In the genomic region with DNA sequence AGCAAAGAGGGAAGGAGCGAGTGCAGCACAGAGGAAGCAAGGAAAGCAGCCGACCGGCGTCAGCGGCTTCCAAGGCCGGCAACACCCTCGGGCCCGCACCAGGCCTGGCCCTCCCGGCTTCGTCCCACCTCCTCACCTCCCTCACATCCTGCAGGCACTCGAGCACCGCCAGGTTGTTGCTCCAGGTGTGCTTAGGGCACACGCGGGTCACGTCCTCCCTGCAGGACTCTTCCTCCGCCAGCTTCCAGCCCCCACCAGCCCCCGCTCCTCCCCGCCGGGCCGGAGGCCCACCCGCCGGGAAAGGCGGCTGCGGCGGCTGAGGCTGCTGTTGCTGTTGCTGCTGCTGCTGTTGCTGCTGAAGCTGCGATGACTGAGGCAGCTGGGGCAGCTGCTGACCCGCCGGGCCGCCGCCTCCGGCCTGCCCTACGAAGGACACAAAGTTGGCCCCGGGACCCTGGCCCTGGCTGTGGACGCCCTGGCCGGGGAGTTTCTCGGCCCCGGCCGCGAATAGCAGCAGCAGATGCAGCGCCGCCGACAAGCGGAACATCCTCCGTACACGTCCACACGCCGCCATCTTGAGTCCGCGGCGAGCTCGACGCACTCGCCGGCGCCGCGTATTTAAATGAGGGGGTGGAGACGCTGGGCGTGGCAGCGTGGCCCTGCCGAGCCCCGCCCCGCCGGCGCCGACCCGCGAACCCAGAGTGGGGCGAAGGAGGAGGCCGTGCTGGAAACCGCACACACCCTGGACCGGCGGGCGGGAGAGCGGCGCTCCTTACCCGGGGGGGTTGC, we compare ENCODE assay signal across 8 cellular contexts.
DNase-seq lines count a peak whose midpoint lies in the region; ATAC-seq lines count a peak whose summit lies in the region.

TSS of gene GLG1 (minus strand) at position 594 of the 789 bp plus-strand sequence. CDS start at position 574, 20 bp downstream.

- in situ Hi-C loops in ACHN (cut with HindIII; ENCODE audit: low pct_ligation_motif_present, low pct_unique_long_range_greater_than_20kb, low sequenced_read_pairs), result no loop called here

- peak; percentile 94 for ATAC-seq in GM18868 (IDR thresholded peaks at IDR 0.05; ENCODE audit: unreplicated experiment)
- ATAC-seq in HG03103 (IDR thresholded peaks at IDR 0.05; ENCODE audit: low read depth, unreplicated experiment), result peak; percentile 93

- DNase-seq in ACHN (peak; percentile 94), NCI-H226 (peak; percentile 86), islet precursor cell (peak; percentile 94)
- DNase-seq in activated CD4-positive, CD25-positive, alpha-beta regulatory T cell treated with anti-CD3 and anti-CD28 coated beads, Interleukin-2, amount 50 U/mL, for 16 hours (ENCODE audit: low read depth, low spot score), result peak; percentile 80
- peak; percentile 88 for DNase-seq in central memory CD4-positive, alpha-beta T cell
- peak; percentile 92 for DNase-seq in stimulated activated CD4-positive, alpha-beta T cell treated with anti-CD3 and anti-CD28 coated beads, Interleukin-12 subunit alpha, Interleukin-12 subunit beta, amount 100 ng/mL, for 4 hours

Comparison
In these comparisons a context has a peak if more than half of its experiments do, and no peak if none do; other contexts are left out.
1. Peak in every context shown above with its lines: DNase-seq and ATAC-seq.